ENCODE assay signal across 8 cellular contexts in genomic region chr9:94867281-94867841, GRCh38.
DNase-seq lines count a peak whose midpoint lies in the region; ATAC-seq and TF ChIP-seq lines count a peak whose summit lies in the region.

No MANE protein-coding gene starts in this region.

- H3K4me3 Mint-ChIP-seq in neural crest cell: no peak overlapping the region
- no peak overlapping the region for H3K4me3 Mint-ChIP-seq in activated CD8-positive, alpha-beta T cell treated with anti-CD3 and anti-CD28 coated beads, Interleukin-2, amount 10 ng/mL, durations not matched to agents 7 days and 5 days

- H3K4me2 ChIP-seq in BLaER1: peak overlapping the region; percentile 33; the same call in 1 of the 2 replicates

- no peaks in the 10 kb centered on the region for H4K20me1 ChIP-seq in BLaER1

- TF ChIP-seq CTCF in neural crest cell (conservative IDR thresholded peaks at IDR 0.05) (no peak), foreskin keratinocyte (conservative IDR thresholded peaks at IDR 0.05) (no peak)

- CTCF ChIA-PET in activated CD8-positive, alpha-beta T cell treated with anti-CD3 and anti-CD28 coated beads, Interleukin-2, amount 10 ng/mL, durations not matched to agents 7 days and 5 days (lab: Charles Lee): interaction anchor here (1.2 kb wide), 1 partner anchor 10 kb away, joined by 3 read pairs; no protein-coding TSS in a partner anchor

- no peaks in the 10 kb centered on the region for H3K9me3 Mint-ChIP-seq in neural crest cell
- H3K9me3 Mint-ChIP-seq in activated CD8-positive, alpha-beta T cell treated with anti-CD3 and anti-CD28 coated beads, Interleukin-2, amount 10 ng/mL, durations not matched to agents 7 days and 5 days (ENCODE audit: insufficient read depth): no peaks in the 10 kb centered on the region

- no peaks in the 10 kb centered on the region for H3K27me3 Mint-ChIP-seq in neural crest cell (ENCODE audit: low read depth)
- peaks cover 18% of the 10 kb centered on the region for H3K27me3 Mint-ChIP-seq in activated CD8-positive, alpha-beta T cell treated with anti-CD3 and anti-CD28 coated beads, Interleukin-2, amount 10 ng/mL, durations not matched to agents 7 days and 5 days (ENCODE audit: low read depth)

- peaks cover 26% of the 10 kb centered on the region for H3K4me1 Mint-ChIP-seq in neural crest cell
- H3K4me1 Mint-ChIP-seq in activated CD8-positive, alpha-beta T cell treated with anti-CD3 and anti-CD28 coated beads, Interleukin-2, amount 10 ng/mL, durations not matched to agents 7 days and 5 days (ENCODE audit: low read depth): peaks cover 29% of the 10 kb centered on the region

- H3K27me3 ChIP-seq in BLaER1: no peaks in the 10 kb centered on the region
- no peaks in the 10 kb centered on the region for H3K27me3 ChIP-seq in foreskin keratinocyte

- no peaks in the 10 kb centered on the region for H3K36me3 Mint-ChIP-seq in neural crest cell (ENCODE audit: low read depth)
- no peaks in the 10 kb centered on the region for H3K36me3 Mint-ChIP-seq in activated CD8-positive, alpha-beta T cell treated with anti-CD3 and anti-CD28 coated beads, Interleukin-2, amount 10 ng/mL, durations not matched to agents 7 days and 5 days (ENCODE audit: low read depth)

- POLR2A ChIA-PET in activated CD8-positive, alpha-beta T cell treated with anti-CD3 and anti-CD28 coated beads, Interleukin-2, amount 10 ng/mL, durations not matched to agents 7 days and 5 days (lab: Charles Lee): no interaction called here

- H3K4me1 ChIP-seq in BLaER1 (peaks cover 63% of the 10 kb centered on the region), foreskin keratinocyte (peaks cover 37% of the 10 kb centered on the region)

- H3K4me3 ChIP-seq in BLaER1: no peak overlapping the region

- ATAC-seq in foreskin keratinocyte (no peak), HG02981 (IDR thresholded peaks at IDR 0.05; ENCODE audit: unreplicated experiment) (no peak)
- ATAC-seq in activated CD8-positive, alpha-beta T cell treated with anti-CD3 and anti-CD28 coated beads, Interleukin-2, amount 10 ng/mL, durations not matched to agents 7 days and 5 days: no peak

- 0 out of 2 replicates have a peak overlapping the region, but pooled peaks have one; percentile 34 for H3K27ac ChIP-seq in BLaER1
- H3K27ac ChIP-seq in epithelial cell of prostate: peak overlapping the region; percentile 87
- H3K27ac ChIP-seq in foreskin keratinocyte: no peak overlapping the region

- H3K27ac Mint-ChIP-seq in neural crest cell (ENCODE audit: unreplicated experiment): peak overlapping the region; percentile 50
- no peak overlapping the region for H3K27ac Mint-ChIP-seq in activated CD8-positive, alpha-beta T cell treated with anti-CD3 and anti-CD28 coated beads, Interleukin-2, amount 10 ng/mL, durations not matched to agents 7 days and 5 days

- H3K36me3 ChIP-seq in BLaER1: no peaks in the 10 kb centered on the region

- no peak overlapping the region for H3K9ac ChIP-seq in BLaER1

- DNase-seq in NCI-H510A treated with DMSO at 0.1 percent for 48 hours (lab: John Stamatoyannopoulos, UW): peak; percentile 53
- peak; percentile 65 for DNase-seq in epithelial cell of prostate (ENCODE audit: low read depth, low spot score)
- no peak for DNase-seq in neural crest cell (ENCODE audit: low read depth, low spot score)
- no peak for DNase-seq in stimulated activated naive CD4-positive, alpha-beta T cell treated with Interleukin-2 at 50 U/mL for 16 hours (lab: John Stamatoyannopoulos, UW)
- DNase-seq in foreskin keratinocyte: no peak
- no peak for DNase-seq in activated CD8-positive, alpha-beta T cell treated with anti-CD3 and anti-CD28 coated beads, Interleukin-2, amount 10 ng/mL, durations not matched to agents 7 days and 5 days

- peaks cover 16% of the 10 kb centered on the region for H3K9me3 ChIP-seq in BLaER1

Comparison
In these comparisons a context has a peak if more than half of its experiments do, and no peak if none do; other contexts are left out.
1. DNase-seq: peak in NCI-H510A treated with DMSO at 0.1 percent for 48 hours (single experiment) and epithelial cell of prostate (single experiment); none in neural crest cell (single experiment), stimulated activated naive CD4-positive, alpha-beta T cell treated with Interleukin-2 at 50 U/mL for 16 hours (single experiment), foreskin keratinocyte (0 of 2) and activated CD8-positive, alpha-beta T cell treated with anti-CD3 and anti-CD28 coated beads, Interleukin-2, amount 10 ng/mL, durations not matched to agents 7 days and 5 days (single experiment).